1 cellular context compared by ENCODE assay signal in the genomic region with DNA sequence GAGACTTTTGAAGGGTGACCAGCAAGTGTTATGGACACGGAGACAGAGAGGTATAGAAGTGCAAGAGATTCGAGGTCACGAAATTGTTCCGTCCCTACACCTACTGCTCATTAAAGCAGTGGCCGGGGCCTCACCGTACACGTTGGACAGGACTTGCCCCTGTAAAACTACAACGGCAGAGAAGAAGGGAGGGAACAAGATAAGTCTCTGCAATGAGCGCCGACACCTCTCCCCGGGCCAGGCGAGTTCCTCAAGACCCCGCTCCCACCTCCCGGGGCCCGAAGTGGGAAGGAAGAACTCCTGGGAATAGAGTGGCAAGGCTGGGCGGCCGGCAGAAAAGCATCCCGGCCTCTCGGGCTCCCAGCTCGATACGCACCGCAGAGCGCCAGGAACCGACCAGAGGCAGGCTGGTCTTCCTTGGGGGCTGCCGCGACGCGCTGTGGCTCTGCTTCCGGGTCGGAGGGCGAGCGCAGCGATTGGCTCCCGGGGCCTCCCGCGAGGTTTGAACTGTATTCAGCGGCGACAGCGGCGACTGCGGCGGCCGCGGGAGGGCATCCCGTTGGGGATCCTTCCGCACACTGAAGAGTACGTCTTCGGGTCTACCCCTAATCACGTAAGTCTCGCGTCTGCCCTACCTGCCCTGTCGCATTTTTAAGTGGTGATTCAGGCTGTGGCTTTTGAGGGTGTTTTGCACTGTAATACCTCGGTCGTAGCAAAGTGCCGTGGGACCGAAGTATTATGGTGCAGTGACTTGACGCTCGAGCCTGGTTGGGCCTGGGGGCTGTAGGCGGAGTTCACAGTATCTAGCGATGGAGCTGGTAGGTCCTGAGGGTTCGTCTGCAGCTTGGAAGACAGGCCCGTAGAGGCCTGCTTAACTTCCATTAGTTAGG.
TF ChIP-seq lines count a peak whose summit lies in the region.

A gene with protein sequence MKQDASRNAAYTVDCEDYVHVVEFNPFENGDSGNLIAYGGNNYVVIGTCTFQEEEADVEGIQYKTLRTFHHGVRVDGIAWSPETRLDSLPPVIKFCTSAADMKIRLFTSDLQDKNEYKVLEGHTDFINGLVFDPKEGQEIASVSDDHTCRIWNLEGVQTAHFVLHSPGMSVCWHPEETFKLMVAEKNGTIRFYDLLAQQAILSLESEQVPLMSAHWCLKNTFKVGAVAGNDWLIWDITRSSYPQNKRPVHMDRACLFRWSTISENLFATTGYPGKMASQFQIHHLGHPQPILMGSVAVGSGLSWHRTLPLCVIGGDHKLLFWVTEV (minus strand): TSS at position 441 of the 890 bp plus-strand sequence. CDS start 1,596 bp downstream, outside the sequence.
A gene with protein sequence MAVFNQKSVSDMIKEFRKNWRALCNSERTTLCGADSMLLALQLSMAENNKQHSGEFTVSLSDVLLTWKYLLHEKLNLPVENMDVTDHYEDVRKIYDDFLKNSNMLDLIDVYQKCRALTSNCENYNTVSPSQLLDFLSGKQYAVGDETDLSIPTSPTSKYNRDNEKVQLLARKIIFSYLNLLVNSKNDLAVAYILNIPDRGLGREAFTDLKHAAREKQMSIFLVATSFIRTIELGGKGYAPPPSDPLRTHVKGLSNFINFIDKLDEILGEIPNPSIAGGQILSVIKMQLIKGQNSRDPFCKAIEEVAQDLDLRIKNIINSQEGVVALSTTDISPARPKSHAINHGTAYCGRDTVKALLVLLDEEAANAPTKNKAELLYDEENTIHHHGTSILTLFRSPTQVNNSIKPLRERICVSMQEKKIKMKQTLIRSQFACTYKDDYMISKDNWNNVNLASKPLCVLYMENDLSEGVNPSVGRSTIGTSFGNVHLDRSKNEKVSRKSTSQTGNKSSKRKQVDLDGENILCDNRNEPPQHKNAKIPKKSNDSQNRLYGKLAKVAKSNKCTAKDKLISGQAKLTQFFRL (plus strand): TSS at position 510 of the 890 bp plus-strand sequence. CDS start 3,706 bp downstream, outside the sequence.

TF ChIP-seq in A549, 52 proteins besides CTCF, POLR2A, EP300 and RAD21 (continued from another document):
- TF ChIP-seq, protein P1, sequence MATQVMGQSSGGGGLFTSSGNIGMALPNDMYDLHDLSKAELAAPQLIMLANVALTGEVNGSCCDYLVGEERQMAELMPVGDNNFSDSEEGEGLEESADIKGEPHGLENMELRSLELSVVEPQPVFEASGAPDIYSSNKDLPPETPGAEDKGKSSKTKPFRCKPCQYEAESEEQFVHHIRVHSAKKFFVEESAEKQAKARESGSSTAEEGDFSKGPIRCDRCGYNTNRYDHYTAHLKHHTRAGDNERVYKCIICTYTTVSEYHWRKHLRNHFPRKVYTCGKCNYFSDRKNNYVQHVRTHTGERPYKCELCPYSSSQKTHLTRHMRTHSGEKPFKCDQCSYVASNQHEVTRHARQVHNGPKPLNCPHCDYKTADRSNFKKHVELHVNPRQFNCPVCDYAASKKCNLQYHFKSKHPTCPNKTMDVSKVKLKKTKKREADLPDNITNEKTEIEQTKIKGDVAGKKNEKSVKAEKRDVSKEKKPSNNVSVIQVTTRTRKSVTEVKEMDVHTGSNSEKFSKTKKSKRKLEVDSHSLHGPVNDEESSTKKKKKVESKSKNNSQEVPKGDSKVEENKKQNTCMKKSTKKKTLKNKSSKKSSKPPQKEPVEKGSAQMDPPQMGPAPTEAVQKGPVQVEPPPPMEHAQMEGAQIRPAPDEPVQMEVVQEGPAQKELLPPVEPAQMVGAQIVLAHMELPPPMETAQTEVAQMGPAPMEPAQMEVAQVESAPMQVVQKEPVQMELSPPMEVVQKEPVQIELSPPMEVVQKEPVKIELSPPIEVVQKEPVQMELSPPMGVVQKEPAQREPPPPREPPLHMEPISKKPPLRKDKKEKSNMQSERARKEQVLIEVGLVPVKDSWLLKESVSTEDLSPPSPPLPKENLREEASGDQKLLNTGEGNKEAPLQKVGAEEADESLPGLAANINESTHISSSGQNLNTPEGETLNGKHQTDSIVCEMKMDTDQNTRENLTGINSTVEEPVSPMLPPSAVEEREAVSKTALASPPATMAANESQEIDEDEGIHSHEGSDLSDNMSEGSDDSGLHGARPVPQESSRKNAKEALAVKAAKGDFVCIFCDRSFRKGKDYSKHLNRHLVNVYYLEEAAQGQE (IDR thresholded peaks at IDR 0.05): peak; percentile 84
- TF ChIP-seq, protein P2, sequence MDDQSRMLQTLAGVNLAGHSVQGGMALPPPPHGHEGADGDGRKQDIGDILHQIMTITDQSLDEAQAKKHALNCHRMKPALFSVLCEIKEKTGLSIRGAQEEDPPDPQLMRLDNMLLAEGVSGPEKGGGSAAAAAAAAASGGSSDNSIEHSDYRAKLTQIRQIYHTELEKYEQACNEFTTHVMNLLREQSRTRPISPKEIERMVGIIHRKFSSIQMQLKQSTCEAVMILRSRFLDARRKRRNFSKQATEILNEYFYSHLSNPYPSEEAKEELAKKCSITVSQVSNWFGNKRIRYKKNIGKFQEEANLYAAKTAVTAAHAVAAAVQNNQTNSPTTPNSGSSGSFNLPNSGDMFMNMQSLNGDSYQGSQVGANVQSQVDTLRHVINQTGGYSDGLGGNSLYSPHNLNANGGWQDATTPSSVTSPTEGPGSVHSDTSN (IDR thresholded peaks at IDR 0.05): 0 out of 2 replicates have a peak, but pooled peaks have one; percentile 18
- TF ChIP-seq ZSCAN20 (CRISPR knock-in tag; IDR thresholded peaks at IDR 0.05) (no peak), JUN (IDR thresholded peaks at IDR 0.05) (peak; percentile 66 to 90; a peak in 4 of 5 replicates), HOXA7 (CRISPR knock-in tag; IDR thresholded peaks at IDR 0.05) (no peak), CEBPB (IDR thresholded peaks at IDR 0.05) (no peak), KDM5A (IDR thresholded peaks at IDR 0.05) (peak; percentile 90), FOSL2 (IDR thresholded peaks at IDR 0.05) (no peak), FOSL2 (CRISPR knock-in tag; IDR thresholded peaks at IDR 0.05) (peak; percentile 20; the same call in 1 of the 2 replicates), POLR2AphosphoS2 (conservative IDR thresholded peaks at IDR 0.05; ENCODE audit: low read length) (no peak), HDAC2 (IDR thresholded peaks at IDR 0.05) (no peak), RCOR1 (IDR thresholded peaks at IDR 0.05; ENCODE audit: low read depth, low read length) (no peak), MYC (IDR thresholded peaks at IDR 0.05; ENCODE audit: borderline replicate concordance, low read length) (peak; percentile 55; the same call in 1 of the 2 replicates), GATA3 (IDR thresholded peaks at IDR 0.05; ENCODE audit: borderline replicate concordance) (peak; percentile 48; the same call in 1 of the 2 replicates)
- TF ChIP-seq, protein P3, sequence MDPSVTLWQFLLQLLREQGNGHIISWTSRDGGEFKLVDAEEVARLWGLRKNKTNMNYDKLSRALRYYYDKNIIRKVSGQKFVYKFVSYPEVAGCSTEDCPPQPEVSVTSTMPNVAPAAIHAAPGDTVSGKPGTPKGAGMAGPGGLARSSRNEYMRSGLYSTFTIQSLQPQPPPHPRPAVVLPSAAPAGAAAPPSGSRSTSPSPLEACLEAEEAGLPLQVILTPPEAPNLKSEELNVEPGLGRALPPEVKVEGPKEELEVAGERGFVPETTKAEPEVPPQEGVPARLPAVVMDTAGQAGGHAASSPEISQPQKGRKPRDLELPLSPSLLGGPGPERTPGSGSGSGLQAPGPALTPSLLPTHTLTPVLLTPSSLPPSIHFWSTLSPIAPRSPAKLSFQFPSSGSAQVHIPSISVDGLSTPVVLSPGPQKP (IDR thresholded peaks at IDR 0.05; ENCODE audit: low read depth, low read length): no peak
- TF ChIP-seq, protein P4, sequence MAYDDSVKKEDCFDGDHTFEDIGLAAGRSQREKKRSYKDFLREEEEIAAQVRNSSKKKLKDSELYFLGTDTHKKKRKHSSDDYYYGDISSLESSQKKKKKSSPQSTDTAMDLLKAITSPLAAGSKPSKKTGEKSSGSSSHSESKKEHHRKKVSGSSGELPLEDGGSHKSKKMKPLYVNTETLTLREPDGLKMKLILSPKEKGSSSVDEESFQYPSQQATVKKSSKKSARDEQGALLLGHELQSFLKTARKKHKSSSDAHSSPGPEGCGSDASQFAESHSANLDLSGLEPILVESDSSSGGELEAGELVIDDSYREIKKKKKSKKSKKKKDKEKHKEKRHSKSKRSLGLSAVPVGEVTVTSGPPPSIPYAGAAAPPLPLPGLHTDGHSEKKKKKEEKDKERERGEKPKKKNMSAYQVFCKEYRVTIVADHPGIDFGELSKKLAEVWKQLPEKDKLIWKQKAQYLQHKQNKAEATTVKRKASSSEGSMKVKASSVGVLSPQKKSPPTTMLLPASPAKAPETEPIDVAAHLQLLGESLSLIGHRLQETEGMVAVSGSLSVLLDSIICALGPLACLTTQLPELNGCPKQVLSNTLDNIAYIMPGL (CRISPR knock-in tag; IDR thresholded peaks at IDR 0.05; ENCODE audit: borderline replicate concordance): no peak
- TF ChIP-seq, protein P5, sequence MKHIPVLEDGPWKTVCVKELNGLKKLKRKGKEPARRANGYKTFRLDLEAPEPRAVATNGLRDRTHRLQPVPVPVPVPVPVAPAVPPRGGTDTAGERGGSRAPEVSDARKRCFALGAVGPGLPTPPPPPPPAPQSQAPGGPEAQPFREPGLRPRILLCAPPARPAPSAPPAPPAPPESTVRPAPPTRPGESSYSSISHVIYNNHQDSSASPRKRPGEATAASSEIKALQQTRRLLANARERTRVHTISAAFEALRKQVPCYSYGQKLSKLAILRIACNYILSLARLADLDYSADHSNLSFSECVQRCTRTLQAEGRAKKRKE (CRISPR knock-in tag; IDR thresholded peaks at IDR 0.05; ENCODE audit: low read depth): no peak
